31 cellular contexts compared by ENCODE assay signal in genomic region chr11:86171627-86172026, GRCh38.
"Had no signal": no experiment of that assay in that cellular context is flagged by ENCODE, and none has a peak within 500 bp of the region (broad histone marks: within the 10 kb centered on the region; RNA-seq: fewer than 3 reads in every experiment).

No MANE protein-coding gene starts in this region.

- H3K36me3 ChIP-seq: adrenal gland, left lung, neural progenitor cell, spleen, upper lobe of right lung had no signal

- H3K27ac Mint-ChIP-seq: activated naive CD8-positive, alpha-beta T cell; activated T-cell treated with anti-CD3 and anti-CD28 coated beads, Interleukin-2, amount 50 U/mL, for 24 hours; activated T-helper 2 cell treated with anti-CD3 and anti-CD28 coated beads, Interferon-gamma antibody, Interleukin-2, Interleukin-4, amounts not matched to agents 10 μg/mL and 5 μg/mL and 100 μg/mL, durations not matched to agents 14 hours and 24 hours and 36 hours; immature natural killer cell; mesothelial cell of epicardium; naive thymus-derived CD8-positive, alpha-beta T cell; neural progenitor cell; progenitor cell of endocrine pancreas; T-helper 2 cell treated with Interferon-gamma antibody and Interleukin-4, amounts not matched to agents 5 μg/mL and 100 μg/mL, for 36 hours; WTC11 had no signal

- H3K27me3 ChIP-seq: adrenal gland, left lung, neural progenitor cell, spleen, testis, upper lobe of right lung had no signal

- H3K36me3 Mint-ChIP-seq: activated naive CD8-positive, alpha-beta T cell; immature natural killer cell; mesothelial cell of epicardium; naive thymus-derived CD8-positive, alpha-beta T cell; neural progenitor cell; WTC11 had no signal

- H3K9ac ChIP-seq: neural progenitor cell had no signal

- ATAC-seq: esophagus mucosa; left lung; naive thymus-derived CD8-positive, alpha-beta T cell; upper lobe of right lung; WTC11 had no signal

- FAIRE-seq: astrocyte, colon, endothelial cell of umbilical vein, TTC549 had no signal

- H3K9me3 ChIP-seq: adrenal gland, left lung, spleen, testis, upper lobe of right lung had no signal

- H2AFZ ChIP-seq: neural progenitor cell had no signal

- H3K4me2 ChIP-seq: neural progenitor cell had no signal

- H3K27ac ChIP-seq: adrenal gland, left lung, neural progenitor cell, testis, upper lobe of right lung had no signal

- H3K4me1 Mint-ChIP-seq: neural progenitor cell, WTC11 had no signal

- DNase-seq: activated CD4-positive, alpha-beta T cell treated with anti-CD3 and anti-CD28 coated beads, Interleukin-2, amount 50 U/mL, for 4 hours; activated CD8-positive, alpha-beta memory T cell treated with anti-CD3 and anti-CD28 coated beads for 24 hours; activated CD8-positive, alpha-beta memory T cell treated with anti-CD3 and anti-CD28 coated beads, Interleukin-2, amount 50 U/mL, for 4 hours; activated naive CD4-positive, alpha-beta T cell; activated T-cell treated with anti-CD3 and anti-CD28 coated beads, Interleukin-2, amount 50 U/mL, for 24 hours; adrenal gland; central memory CD4-positive, alpha-beta T cell; effector memory CD4-positive, alpha-beta T cell; foreskin melanocyte; immature natural killer cell; left lung; naive thymus-derived CD8-positive, alpha-beta T cell; retina; spleen; stimulated activated CD4-positive, alpha-beta T cell treated with anti-CD3 and anti-CD28 coated beads, Interleukin-4, amount 100 ng/mL, for 1 hour; stimulated activated naive CD4-positive, alpha-beta T cell; testis; upper lobe of right lung had no signal

- H3K4me3 Mint-ChIP-seq: activated naive CD8-positive, alpha-beta T cell; activated T-cell treated with anti-CD3 and anti-CD28 coated beads, Interleukin-2, amount 50 U/mL, for 24 hours; immature natural killer cell; mesothelial cell of epicardium; naive thymus-derived CD8-positive, alpha-beta T cell; neural progenitor cell; T-helper 2 cell treated with Interferon-gamma antibody and Interleukin-4, amounts not matched to agents 5 μg/mL and 100 μg/mL, for 36 hours; WTC11 had no signal

- H3K27me3 Mint-ChIP-seq: activated naive CD8-positive, alpha-beta T cell; activated T-cell treated with anti-CD3 and anti-CD28 coated beads, Interleukin-2, amount 50 U/mL, for 24 hours; progenitor cell of endocrine pancreas had no signal

- H3K9me3 Mint-ChIP-seq: activated T-cell treated with anti-CD3 and anti-CD28 coated beads, Interleukin-2, amount 50 U/mL, for 24 hours; activated T-helper 2 cell treated with anti-CD3 and anti-CD28 coated beads, Interferon-gamma antibody, Interleukin-2, Interleukin-4, amounts not matched to agents 10 μg/mL and 5 μg/mL and 100 μg/mL, durations not matched to agents 14 hours and 24 hours and 36 hours; immature natural killer cell; mesothelial cell of epicardium; naive thymus-derived CD8-positive, alpha-beta T cell; neural progenitor cell; T-helper 2 cell treated with Interferon-gamma antibody and Interleukin-4, amounts not matched to agents 5 μg/mL and 100 μg/mL, for 36 hours; WTC11 had no signal

- H3K4me3 ChIP-seq: adrenal gland, left lung, lung, neural progenitor cell, spleen, testis, upper lobe of right lung had no signal
